In the genomic region with DNA sequence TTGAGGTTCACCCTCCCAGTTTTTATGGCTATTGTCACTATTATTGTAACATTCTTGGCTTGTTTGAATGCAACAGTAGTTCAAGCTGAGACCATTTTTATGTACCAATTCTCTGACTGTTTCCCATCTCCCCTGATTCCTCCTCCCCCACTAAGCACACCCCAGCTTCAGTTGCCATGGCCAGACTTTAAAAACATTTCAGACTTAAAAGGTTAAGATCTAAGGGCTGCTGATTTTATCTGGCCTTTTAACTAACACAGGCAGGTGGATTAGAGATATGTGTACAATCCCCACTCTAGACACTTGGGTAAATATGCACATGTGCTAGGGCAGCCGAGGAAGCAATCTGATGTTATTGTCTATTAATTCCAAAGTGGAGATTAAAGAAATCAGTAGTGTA, we compare ENCODE assay signal across 15 cellular contexts.
"Had no signal": no experiment of that assay in that cellular context is flagged by ENCODE, and none has a peak within 500 bp of the region (broad histone marks: within the 10 kb centered on the region; RNA-seq: fewer than 3 reads in every experiment).

No MANE protein-coding gene starts in this region.

- H3K27me3 Mint-ChIP-seq: activated naive CD8-positive, alpha-beta T cell treated with anti-CD3 and anti-CD28 coated beads, Interleukin-2, amount 50 U/mL, for 24 hours had no signal

- H3K4me1 Mint-ChIP-seq: activated naive CD8-positive, alpha-beta T cell treated with anti-CD3 and anti-CD28 coated beads, Interleukin-2, amount 50 U/mL, for 24 hours; stimulated activated naive B cell treated with anti-CD40 and anti-IgM and Interleukin-4, amounts not matched to agents 10 μg/mL and 1 μg/mL and 100 μg/mL, for 72 hours had no signal

- H3K36me3 ChIP-seq: ascending aorta, sigmoid colon had no signal

- H3K9me3 Mint-ChIP-seq: activated naive CD8-positive, alpha-beta T cell treated with anti-CD3 and anti-CD28 coated beads, Interleukin-2, amount 50 U/mL, for 24 hours had no signal

- H3K4me3 ChIP-seq: ascending aorta, dorsolateral prefrontal cortex, psoas muscle, sigmoid colon had no signal

- H3K4me3 Mint-ChIP-seq: activated CD8-positive, alpha-beta T cell treated with anti-CD3 and anti-CD28 coated beads, Interleukin-2, amount 10 ng/mL, durations not matched to agents 7 days and 5 days; activated naive CD8-positive, alpha-beta T cell treated with anti-CD3 and anti-CD28 coated beads, Interleukin-2, amount 50 U/mL, for 24 hours; naive thymus-derived CD4-positive, alpha-beta T cell; stimulated activated naive B cell treated with anti-CD40 and anti-IgM and Interleukin-4, amounts not matched to agents 10 μg/mL and 1 μg/mL and 100 μg/mL, for 72 hours had no signal

- H3K36me3 Mint-ChIP-seq: stimulated activated naive B cell treated with anti-CD40 and anti-IgM and Interleukin-4, amounts not matched to agents 10 μg/mL and 1 μg/mL and 100 μg/mL, for 72 hours had no signal

- ATAC-seq: activated CD8-positive, alpha-beta T cell treated with anti-CD3 and anti-CD28 coated beads, Interleukin-2, amount 10 ng/mL, durations not matched to agents 7 days and 5 days; activated naive CD8-positive, alpha-beta T cell treated with anti-CD3 and anti-CD28 coated beads, Interleukin-2, amount 50 U/mL, for 24 hours; esophagus mucosa; left cardiac atrium; naive thymus-derived CD4-positive, alpha-beta T cell; psoas muscle; stimulated activated naive B cell treated with anti-CD40 and anti-IgM and Interleukin-4, amounts not matched to agents 10 μg/mL and 1 μg/mL and 100 μg/mL, for 72 hours had no signal

- DNase-seq: activated CD4-positive, alpha-beta T cell treated with anti-CD3 and anti-CD28 coated beads for 48 hours; activated CD8-positive, alpha-beta T cell treated with anti-CD3 and anti-CD28 coated beads, Interleukin-2, amount 10 ng/mL, durations not matched to agents 7 days and 5 days; activated naive CD4-positive, alpha-beta T cell treated with Interleukin-2 at 50 U/mL for 16 hours; activated naive CD8-positive, alpha-beta T cell treated with anti-CD3 and anti-CD28 coated beads, Interleukin-2, amount 50 U/mL, for 24 hours; dorsolateral prefrontal cortex; left cardiac atrium; naive thymus-derived CD4-positive, alpha-beta T cell; psoas muscle; sigmoid colon; stimulated activated CD4-positive, alpha-beta T cell treated with anti-CD3 and anti-CD28 coated beads, Interleukin-2, amount 100 ng/mL, for 24 hours; stimulated activated naive B cell treated with anti-CD40 and anti-IgM and Interleukin-4, amounts not matched to agents 10 μg/mL and 1 μg/mL and 100 μg/mL, for 72 hours; substantia nigra; trophoblast cell had no signal

- H3K9me3 ChIP-seq: ascending aorta, psoas muscle, sigmoid colon had no signal

- H3K27ac Mint-ChIP-seq: activated CD8-positive, alpha-beta T cell treated with anti-CD3 and anti-CD28 coated beads, Interleukin-2, amount 10 ng/mL, durations not matched to agents 7 days and 5 days; activated naive CD8-positive, alpha-beta T cell treated with anti-CD3 and anti-CD28 coated beads, Interleukin-2, amount 50 U/mL, for 24 hours; naive thymus-derived CD4-positive, alpha-beta T cell; stimulated activated naive B cell treated with anti-CD40 and anti-IgM and Interleukin-4, amounts not matched to agents 10 μg/mL and 1 μg/mL and 100 μg/mL, for 72 hours had no signal

- H3K27me3 ChIP-seq: ascending aorta, sigmoid colon had no signal

- H3K4me1 ChIP-seq: ascending aorta, psoas muscle, sigmoid colon had no signal
